ENCODE assay signal across 8 cellular contexts in the genomic region with DNA sequence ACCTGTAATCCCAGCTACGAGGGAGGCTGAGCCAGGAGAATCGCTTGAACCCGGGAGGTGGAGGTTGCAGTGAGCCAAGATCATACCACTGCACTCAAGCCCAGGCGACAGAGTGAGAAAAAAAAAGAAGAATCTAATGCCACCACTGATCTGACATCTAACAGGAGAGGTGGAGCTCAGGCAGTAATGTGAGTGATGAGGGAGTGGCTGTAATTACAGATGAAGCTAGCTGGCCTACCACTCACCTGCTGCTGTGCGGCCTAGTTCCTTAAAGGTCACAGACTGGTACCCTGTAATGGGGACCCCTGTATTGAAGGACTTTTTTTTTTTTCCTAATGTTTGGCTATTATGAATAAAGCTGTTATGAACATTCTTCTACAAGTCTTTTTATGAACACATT. TPM values are rescaled to one million over a fixed set of nuclear protein-coding genes. Genes with fewer than 3 reads are reported as not detected.
"Had no signal": no experiment of that assay in that cellular context is flagged by ENCODE, and none has a peak within 500 bp of the region (broad histone marks: within the 10 kb centered on the region; RNA-seq: fewer than 3 reads in every experiment).

No MANE protein-coding gene starts in this region.

- H3K27ac ChIP-seq: HL-60 had no signal

- ATAC-seq: HepG2, K562 had no signal

- H3K4me3 ChIP-seq: K562 had no signal

- FAIRE-seq: HepG2, HTR-8/SVneo, K562 had no signal

- DNase-seq: IMR-90, KBM-7, KG1 had no signal

RNA-seq across cellular contexts. Expression of gene GABRE, which starts 25.3 kb away (rescaled TPM):
- polyA plus RNA-seq: IgD-negative memory B cell had no signal
